In genomic region chr5:159880676-159881075, GRCh38 we compare ENCODE assay signal across 33 cellular contexts. TPM values are rescaled to one million over a fixed set of nuclear protein-coding genes. Genes with fewer than 3 reads are reported as not detected.
DNase-seq lines count a peak whose midpoint lies in the region; TF ChIP-seq lines count a peak whose summit lies in the region.
"Had no signal": no experiment of that assay in that cellular context is flagged by ENCODE, and none has a peak within 500 bp of the region (broad histone marks: within the 10 kb centered on the region; RNA-seq: fewer than 3 reads in every experiment).

No MANE protein-coding gene starts in this region.

- H3K79me2 ChIP-seq in trophoblast cell (ENCODE audit: control insufficient read depth, insufficient read depth, low read length, poor library complexity): no peaks in the 10 kb centered on the region

- BruUV-seq in Calu3 (replicated peaks; lab: Mats Ljungman, UMichigan): no TSS peak

- no peaks in the 10 kb centered on the region for H3K27me3 Mint-ChIP-seq in Calu3 (ENCODE audit: unreplicated experiment)

- no peak overlapping the region for H2BK12ac ChIP-seq in trophoblast cell (ENCODE audit: low read length)

- H3K36me3 Mint-ChIP-seq in Calu3 (ENCODE audit: insufficient read depth, unreplicated experiment): no peaks in the 10 kb centered on the region
- H3K36me3 Mint-ChIP-seq: CD14-positive monocyte; CD4-positive, alpha-beta memory T cell; CD4-positive, CD25-positive, alpha-beta regulatory T cell; CD8-positive, alpha-beta memory T cell; CD8-positive, alpha-beta T cell had no signal

- H3K4me3 ChIP-seq in trophoblast cell (ENCODE audit: low read depth, low read length) (no peak overlapping the region), tibial artery (no peak overlapping the region)
- H3K4me3 ChIP-seq: A549; BLaER1; BLaER1 treated with 17β-estradiol and CSF1 and Interleukin-3, amounts not matched to agents 10 nM and 100 nM had no signal

- no peak overlapping the region for H4K12ac ChIP-seq in trophoblast cell (ENCODE audit: low read depth, low read length)

- peak overlapping the region; percentile 12 for H3K27ac Mint-ChIP-seq in Calu3 (ENCODE audit: unreplicated experiment)
- H3K27ac Mint-ChIP-seq: B cell; CD14-positive monocyte; CD4-positive, alpha-beta T cell; CD4-positive, CD25-positive, alpha-beta regulatory T cell; CD8-positive, alpha-beta memory T cell; CD8-positive, alpha-beta T cell had no signal

- WGBS in trophoblast cell (ENCODE audit: extremely low coverage, insufficient coverage, insufficient read length): no CpG with 5 or more reads among the region's 2 CpGs

- H3K36me3 ChIP-seq in trophoblast cell (ENCODE audit: control insufficient read depth in 1 of 2, insufficient read depth in 2 of 2, low read length in 2 of 2) (no peaks in the 10 kb centered on the region), tibial artery (no peaks in the 10 kb centered on the region)
- H3K36me3 ChIP-seq: BE2C; BLaER1; BLaER1 treated with 17β-estradiol and CSF1 and Interleukin-3, amounts not matched to agents 10 nM and 100 nM had no signal

- H3K4me3 Mint-ChIP-seq in Calu3 (ENCODE audit: low read depth, unreplicated experiment): no peak overlapping the region
- H3K4me3 Mint-ChIP-seq: B cell; CD14-positive monocyte; CD4-positive, alpha-beta memory T cell; CD4-positive, alpha-beta T cell; CD4-positive, CD25-positive, alpha-beta regulatory T cell; CD8-positive, alpha-beta memory T cell; CD8-positive, alpha-beta T cell had no signal

- no peak overlapping the region for H2AFZ ChIP-seq in trophoblast cell (ENCODE audit: insufficient read depth, low read length, poor library complexity)

- H3K18ac ChIP-seq in trophoblast cell (ENCODE audit: low read length): no peak overlapping the region

- H3K27ac ChIP-seq in trophoblast cell (ENCODE audit: low read depth, low read length) (no peak overlapping the region), tibial artery (peak overlapping the region; percentile 15 to 84)
- H3K27ac ChIP-seq: 22Rv1; BLaER1; BLaER1 treated with 17β-estradiol and CSF1 and Interleukin-3, amounts not matched to agents 10 nM and 100 nM; C4-2B had no signal

- H3K9ac ChIP-seq in trophoblast cell (ENCODE audit: low read length): no peak overlapping the region
- H3K9ac ChIP-seq: BLaER1; BLaER1 treated with 17β-estradiol and CSF1 and Interleukin-3, amounts not matched to agents 10 nM and 100 nM had no signal

- TF ChIP-seq CTCF in Calu3 (IDR thresholded peaks at IDR 0.05; ENCODE audit: unreplicated experiment) (no peak), tibial artery (IDR thresholded peaks at IDR 0.05) (no peak)

- H3K79me1 ChIP-seq in trophoblast cell (ENCODE audit: low read length): peaks cover 14% of the 10 kb centered on the region

- H3K4me2 ChIP-seq in trophoblast cell (ENCODE audit: low read length): no peak overlapping the region
- H3K4me2 ChIP-seq: A549; BLaER1; BLaER1 treated with 17β-estradiol and CSF1 and Interleukin-3, amounts not matched to agents 10 nM and 100 nM had no signal

- H3K4me1 ChIP-seq in trophoblast cell (ENCODE audit: control insufficient read depth in 1 of 2, insufficient read depth in 2 of 2, low read length in 2 of 2): peaks cover 13% of the 10 kb centered on the region in 2 experiments
- peaks cover 0 to 85% (median 41%) of the 10 kb centered on the region in 4 donors for H3K4me1 ChIP-seq in tibial artery
- H3K4me1 ChIP-seq: BLaER1, Caco-2 had no signal

- H3K23ac ChIP-seq in trophoblast cell (ENCODE audit: low read length): no peak overlapping the region

- no peaks in the 10 kb centered on the region for H3K9me3 ChIP-seq in trophoblast cell (ENCODE audit: insufficient read depth, low read depth, low read length)
- no peaks in the 10 kb centered on the region for H3K9me3 ChIP-seq in tibial artery
- H3K9me3 ChIP-seq: A549; BE2C; BLaER1; BLaER1 treated with 17β-estradiol and CSF1 and Interleukin-3, amounts not matched to agents 10 nM and 100 nM; Caco-2 had no signal

- CTCF ChIA-PET in Calu3 (lab: Charles Lee): no interaction called here

- peaks cover 25% of the 10 kb centered on the region for H3K4me1 Mint-ChIP-seq in Calu3 (ENCODE audit: low read depth, unreplicated experiment)
- H3K4me1 Mint-ChIP-seq: B cell; CD8-positive, alpha-beta memory T cell had no signal

- DNase-seq in Calu3 (no peak), trophoblast cell (peak; percentile 87 to 88), tibial artery (no peak), T1000 (lab: John Stamatoyannopoulos, UW) (no peak), GOT3 (lab: John Stamatoyannopoulos, UW) (no peak), iPS-NIHi7 (ENCODE audit: extremely low spot score) (no peak)
- DNase-seq: 8988T; ACHN; AML-193; BE2C; C1 segment of cervical spinal cord; Caco-2; CD4-positive, alpha-beta memory T cell; CD4-positive, alpha-beta T cell; CD4-positive, CD25-positive, alpha-beta regulatory T cell; CD8-positive, alpha-beta memory T cell; CD8-positive, alpha-beta T cell; COR-L47; DMS 273 treated with DMSO at 0.1 percent for 48 hours; DMS153; DMS53; DMS79; DMS79 treated with DMSO at 0.1 percent for 48 hours; DND-41; EL had no signal

- H3K4ac ChIP-seq in trophoblast cell (ENCODE audit: low read depth, low read length): no peak overlapping the region

- no peak overlapping the region for H4K8ac ChIP-seq in trophoblast cell (ENCODE audit: low read depth, low read length)

- no peak overlapping the region for H4K91ac ChIP-seq in trophoblast cell (ENCODE audit: low read depth, low read length)

- no peak overlapping the region for H2BK5ac ChIP-seq in trophoblast cell (ENCODE audit: low read depth, low read length, poor library complexity)

- no peak overlapping the region for H3K14ac ChIP-seq in trophoblast cell (ENCODE audit: low read length)

- no peak overlapping the region for H2AK5ac ChIP-seq in trophoblast cell (ENCODE audit: low read length)

- H3K27me3 ChIP-seq in trophoblast cell (ENCODE audit: insufficient read depth, low read length) (no peaks in the 10 kb centered on the region), tibial artery (no peaks in the 10 kb centered on the region)
- H3K27me3 ChIP-seq: BLaER1 had no signal

- no peaks in the 10 kb centered on the region for H3K9me3 Mint-ChIP-seq in Calu3 (ENCODE audit: low read depth, unreplicated experiment)
- H3K9me3 Mint-ChIP-seq: CD4-positive, alpha-beta memory T cell; CD4-positive, alpha-beta T cell; CD8-positive, alpha-beta memory T cell; CD8-positive, alpha-beta T cell had no signal

- intact Hi-C loops in Calu3 (cut with micrococcal nuclease; ENCODE audit: unreplicated experiment): no loop called here
- intact Hi-C loops in tibial artery (cut with DNase I; ENCODE audit: low total_unique reads): no loop called here

- H2BK120ac ChIP-seq in trophoblast cell (ENCODE audit: insufficient read depth, low read length, poor library complexity): no peak overlapping the region

RNA-seq across cellular contexts. Expression of gene ADRA1B, which starts 35.6 kb away (rescaled TPM):
- 3.7 and 10.9 TPM in 2 replicates for total RNA-seq in Calu3 (2022)
- polyA plus RNA-seq in trophoblast cell (2013): 4.2 and 4.4 TPM in 2 replicates
- total RNA-seq: A673; B cell; Caco-2; CD4-positive, alpha-beta memory T cell; CD4-positive, alpha-beta T cell; CD4-positive, CD25-positive, alpha-beta regulatory T cell; CD8-positive, alpha-beta memory T cell; CD8-positive, alpha-beta T cell had no signal
- polyA plus RNA-seq: CD14-positive monocyte; CD4-positive, alpha-beta memory T cell; CD4-positive, CD25-positive, alpha-beta regulatory T cell; CD8-positive, alpha-beta memory T cell had no signal

Comparison
In these comparisons a context has a peak if more than half of its experiments do, and no peak if none do; other contexts are left out.
1. DNase-seq: peak in trophoblast cell (2 of 2); none in Calu3 (single experiment), tibial artery (0 of 2), T1000 (single experiment), GOT3 (single experiment) and iPS-NIHi7 (single experiment).